Comparison of ENCODE assay signal across 12 cellular contexts in genomic region chr21:34926784-34927548, GRCh38.
DNase-seq lines count a peak whose midpoint lies in the region; ATAC-seq and TF ChIP-seq lines count a peak whose summit lies in the region.
"Had no signal": no experiment of that assay in that cellular context is flagged by ENCODE, and none has a peak within 500 bp of the region (broad histone marks: within the 10 kb centered on the region; RNA-seq: fewer than 3 reads in every experiment).

No MANE protein-coding gene starts in this region.

- no peak for TF ChIP-seq POLR2A in body of pancreas (IDR thresholded peaks at IDR 0.05)
- no peak for TF ChIP-seq POLR2A in gastroesophageal sphincter (IDR thresholded peaks at IDR 0.05)

- intact Hi-C loops in CD14-positive monocyte (cut with micrococcal nuclease) = no loop called here
- intact Hi-C loops in body of pancreas (cut with DNase I) = no loop called here

- ATAC-seq in body of pancreas (peak; percentile 60), gastroesophageal sphincter (no peak)

- H3K79me2 ChIP-seq in mesendoderm (ENCODE audit: control insufficient read depth, insufficient read depth, low read length) = no peaks in the 10 kb centered on the region

- DNase-seq in CD14-positive monocyte (ENCODE audit: low spot score) (no peak), HT-29 (ENCODE audit: low spot score) (peak; percentile 73), body of pancreas (peak in 3 of 4 donors; percentile 23 to 43 (median 25)), mesendoderm (peak; percentile 22), SK-N-DZ (ENCODE audit: low spot score) (no peak)
- no peak for DNase-seq in activated CD8-positive, alpha-beta memory T cell treated with anti-CD3 and anti-CD28 coated beads, Interleukin-2, amount 50 U/mL, for 48 hours
- no peak for DNase-seq in effector CD4-positive, alpha-beta T cell
- DNase-seq: activated T-cell treated with anti-CD3 and anti-CD28 coated beads for 4 hours; NCI-H2107; stimulated activated CD4-positive, alpha-beta T cell treated with anti-CD3 and anti-CD28 coated beads, Interleukin-15, amount 100 ng/mL, for 24 hours; stimulated activated naive CD4-positive, alpha-beta T cell had no signal

- H3K18ac ChIP-seq in mesendoderm (ENCODE audit: low read length) = no peak overlapping the region

- no peak overlapping the region for H2AK5ac ChIP-seq in mesendoderm (ENCODE audit: low read length)

- H3K4me2 ChIP-seq in mesendoderm (ENCODE audit: low read length) = no peak overlapping the region

- H3K36me3 Mint-ChIP-seq in CD14-positive monocyte = peaks cover 17 to 20% of the 10 kb centered on the region in 2 donors

- peak overlapping the region; percentile 11 to 78 (median 59) for H3K27ac Mint-ChIP-seq in CD14-positive monocyte

- no peak overlapping the region for H4K5ac ChIP-seq in mesendoderm (ENCODE audit: low read length)

- 33 to 40% methylated on average over 8 of the region's 8 CpGs for WGBS in body of pancreas, 2 donors
- WGBS in mesendoderm (ENCODE audit: extremely low coverage, insufficient coverage, low lambda C conversion rate) = no CpG with 5 or more reads among the region's 8 CpGs
- WGBS in gastroesophageal sphincter (ENCODE audit: low coverage in 1 of 2), 2 donors = 59 to 74% methylated on average over 6 to 8 of the region's 8 CpGs

- H3K4me3 Mint-ChIP-seq in CD14-positive monocyte = no peak overlapping the region

- no peak overlapping the region for H3K27ac ChIP-seq in body of pancreas
- no peak overlapping the region for H3K27ac ChIP-seq in mesendoderm (ENCODE audit: low read depth, low read length)
- no peak overlapping the region for H3K27ac ChIP-seq in gastroesophageal sphincter

- TF ChIP-seq EP300 in gastroesophageal sphincter (IDR thresholded peaks at IDR 0.05) = no peak

- H2BK5ac ChIP-seq in mesendoderm (ENCODE audit: low read length) = no peak overlapping the region

- no peaks in the 10 kb centered on the region for H3K9me3 ChIP-seq in body of pancreas
- no peaks in the 10 kb centered on the region for H3K9me3 ChIP-seq in gastroesophageal sphincter

- TF ChIP-seq CTCF in CD14-positive monocyte (IDR thresholded peaks at IDR 0.05) = no peak
- no peak for TF ChIP-seq CTCF in body of pancreas (IDR thresholded peaks at IDR 0.05)
- no peak for TF ChIP-seq CTCF in gastroesophageal sphincter (IDR thresholded peaks at IDR 0.05)

- H3K79me1 ChIP-seq in mesendoderm (ENCODE audit: low read length) = no peaks in the 10 kb centered on the region

- H2BK120ac ChIP-seq in mesendoderm (ENCODE audit: low read depth, low read length) = peak overlapping the region; percentile 8

- H3K4ac ChIP-seq in mesendoderm (ENCODE audit: low read depth, low read length) = no peak overlapping the region

- H2BK15ac ChIP-seq in mesendoderm (replicated peaks; ENCODE audit: low read depth) = no peak overlapping the region

- H3K56ac ChIP-seq in mesendoderm (ENCODE audit: low read length) = no peak overlapping the region

- H3K4me3 ChIP-seq in body of pancreas (no peak overlapping the region), mesendoderm (ENCODE audit: low read length) (no peak overlapping the region), gastroesophageal sphincter (no peak overlapping the region)

- H3K27me3 Mint-ChIP-seq in CD14-positive monocyte (ENCODE audit: low read depth in 3 of 3) = no peaks in the 10 kb centered on the region

- H3K36me3 ChIP-seq in body of pancreas (replicated peaks in 1 of 2; ENCODE audit: insufficient read depth in 1 of 2, low read depth in 2 of 2) (no peaks in the 10 kb centered on the region), mesendoderm (ENCODE audit: control insufficient read depth, insufficient read depth, low read length) (no peaks in the 10 kb centered on the region), gastroesophageal sphincter (no peaks in the 10 kb centered on the region)

- H3K4me1 ChIP-seq in body of pancreas (peaks cover 8% of the 10 kb centered on the region), mesendoderm (ENCODE audit: control insufficient read depth, low read depth, low read length) (no peaks in the 10 kb centered on the region), gastroesophageal sphincter (no peaks in the 10 kb centered on the region)

- H3K23ac ChIP-seq in mesendoderm (ENCODE audit: low read length) = no peak overlapping the region

- H3K27me3 ChIP-seq in body of pancreas (no peaks in the 10 kb centered on the region), mesendoderm (ENCODE audit: insufficient read depth, low read length, poor library complexity) (no peaks in the 10 kb centered on the region), gastroesophageal sphincter (peaks cover 18% of the 10 kb centered on the region)

- H3K9me3 Mint-ChIP-seq in CD14-positive monocyte = peaks cover 0 to 5% (median 0%) of the 10 kb centered on the region in 7 donors

- H3K4me1 Mint-ChIP-seq in CD14-positive monocyte = peaks cover 51% of the 10 kb centered on the region

- H3K9ac ChIP-seq in mesendoderm (ENCODE audit: low read length) = no peak overlapping the region

- no peak overlapping the region for H4K8ac ChIP-seq in mesendoderm (ENCODE audit: low read depth, low read length)

Comparison
In these comparisons a context has a peak if more than half of its experiments do, and no peak if none do; other contexts are left out.
1. DNase-seq: peak in HT-29 (single experiment), body of pancreas (3 of 4) and mesendoderm (single experiment); none in CD14-positive monocyte (single experiment), SK-N-DZ (single experiment), activated CD8-positive, alpha-beta memory T cell treated with anti-CD3 and anti-CD28 coated beads, Interleukin-2, amount 50 U/mL, for 48 hours (single experiment) and effector CD4-positive, alpha-beta T cell (single experiment).